In genomic region chr20:409697-410559, GRCh38 we compare ENCODE assay signal across 9 cellular contexts. TPM values are rescaled to one million over a fixed set of nuclear protein-coding genes. Genes with fewer than 3 reads are reported as not detected.
DNase-seq lines count a peak whose midpoint lies in the region; ATAC-seq and TF ChIP-seq lines count a peak whose summit lies in the region.
"Had no signal": no experiment of that assay in that cellular context is flagged by ENCODE, and none has a peak within 500 bp of the region (broad histone marks: within the 10 kb centered on the region; RNA-seq: fewer than 3 reads in every experiment).

No MANE protein-coding gene starts in this region.

- H3K4me1 Mint-ChIP-seq in activated T-cell treated with anti-CD3 and anti-CD28 coated beads, Interleukin-2, amount 50 U/mL, for 24 hours (ENCODE audit: low read depth): peaks cover 56% of the 10 kb centered on the region
- peaks cover 64% of the 10 kb centered on the region for H3K4me1 Mint-ChIP-seq in activated CD8-positive, alpha-beta T cell treated with anti-CD3 and anti-CD28 coated beads, Interleukin-2, amount 10 ng/mL, durations not matched to agents 7 days and 5 days (ENCODE audit: low read depth)

- H3K9me3 Mint-ChIP-seq in activated T-cell treated with anti-CD3 and anti-CD28 coated beads, Interleukin-2, amount 50 U/mL, for 24 hours: no peaks in the 10 kb centered on the region
- no peaks in the 10 kb centered on the region for H3K9me3 Mint-ChIP-seq in activated CD8-positive, alpha-beta T cell treated with anti-CD3 and anti-CD28 coated beads, Interleukin-2, amount 10 ng/mL, durations not matched to agents 7 days and 5 days (ENCODE audit: insufficient read depth)

- no peaks in the 10 kb centered on the region for H3K27me3 Mint-ChIP-seq in activated T-cell treated with anti-CD3 and anti-CD28 coated beads, Interleukin-2, amount 50 U/mL, for 24 hours
- H3K27me3 Mint-ChIP-seq in activated CD8-positive, alpha-beta T cell treated with anti-CD3 and anti-CD28 coated beads, Interleukin-2, amount 10 ng/mL, durations not matched to agents 7 days and 5 days (ENCODE audit: low read depth): no peaks in the 10 kb centered on the region

- H3K4me3 ChIP-seq in suprapubic skin (peak overlapping the region; percentile 98), ascending aorta (peak overlapping the region in 1 of 2 donors; percentile 90)

- no peak for TF ChIP-seq EP300 in suprapubic skin (IDR thresholded peaks at IDR 0.05)

- H3K36me3 Mint-ChIP-seq in activated T-cell treated with anti-CD3 and anti-CD28 coated beads, Interleukin-2, amount 50 U/mL, for 24 hours (ENCODE audit: low read depth): peaks cover 58% of the 10 kb centered on the region
- peaks cover 44% of the 10 kb centered on the region for H3K36me3 Mint-ChIP-seq in activated CD8-positive, alpha-beta T cell treated with anti-CD3 and anti-CD28 coated beads, Interleukin-2, amount 10 ng/mL, durations not matched to agents 7 days and 5 days (ENCODE audit: low read depth)

- POLR2A ChIA-PET in activated CD8-positive, alpha-beta T cell treated with anti-CD3 and anti-CD28 coated beads, Interleukin-2, amount 10 ng/mL, durations not matched to agents 7 days and 5 days (lab: Charles Lee): interaction anchor here (0.6 to 1.4 kb wide), 6 partner anchors 12 to 52 kb away, joined by 3 to 5 read pairs (median 3); partner anchors contain the start of gene TBC1D20

- intact Hi-C loops in left colon (cut with DNase I, micrococcal nuclease) (no loop called here), ascending aorta (cut with DNase I) (loop anchor here (2.0 to 5.0 kb wide), 3 partner anchors 63 to 422 kb away; partner anchors contain the start of genes CSNK2A1, FAM110A and NRSN2)

- H3K9me3 ChIP-seq in suprapubic skin (no peaks in the 10 kb centered on the region), ascending aorta (no peaks in the 10 kb centered on the region)

- 84% methylated on average over 12 of the region's 14 CpGs for WGBS in suprapubic skin

- peaks cover 3% of the 10 kb centered on the region for H3K36me3 ChIP-seq in suprapubic skin
- H3K36me3 ChIP-seq in ascending aorta: peaks cover 3 to 9% of the 10 kb centered on the region in 2 donors

- H3K27ac Mint-ChIP-seq in activated T-cell treated with anti-CD3 and anti-CD28 coated beads, Interleukin-2, amount 50 U/mL, for 24 hours: peak overlapping the region; percentile 96
- H3K27ac Mint-ChIP-seq in activated CD8-positive, alpha-beta T cell treated with anti-CD3 and anti-CD28 coated beads, Interleukin-2, amount 10 ng/mL, durations not matched to agents 7 days and 5 days: peak overlapping the region; percentile 95

- no peak for TF ChIP-seq POLR2A in suprapubic skin (IDR thresholded peaks at IDR 0.05)

- DNase-seq in activated T-cell treated with anti-CD3 and anti-CD28 coated beads, Interleukin-2, amount 50 U/mL, for 24 hours: no peak
- no peak for DNase-seq in activated T-cell treated with anti-CD3 and anti-CD28 coated beads, Interleukin-2, amount 50 U/mL, for 1 hour
- no peak for DNase-seq in activated CD8-positive, alpha-beta T cell treated with anti-CD3 and anti-CD28 coated beads, Interleukin-2, amount 10 ng/mL, durations not matched to agents 7 days and 5 days
- peak; percentile 60 for DNase-seq in left colon
- no peak for DNase-seq in suprapubic skin (ENCODE audit: low spot score in 2 of 2)
- no peak for DNase-seq in AML-193 (lab: John Stamatoyannopoulos, UW)
- DNase-seq in cortex of kidney (lab: John Stamatoyannopoulos, UW): no peak
- DNase-seq in ascending aorta (ENCODE audit: low spot score in 2 of 2): no peak
- DNase-seq: activated CD4-positive, alpha-beta T cell treated with anti-CD3 and anti-CD28 coated beads, Interleukin-2, amount 50 U/mL, for 1 hour had no signal

- peaks cover 27% of the 10 kb centered on the region for H3K4me1 ChIP-seq in suprapubic skin
- H3K4me1 ChIP-seq in ascending aorta: peaks cover 0 to 13% of the 10 kb centered on the region in 2 donors

- ATAC-seq in activated CD8-positive, alpha-beta T cell treated with anti-CD3 and anti-CD28 coated beads, Interleukin-2, amount 10 ng/mL, durations not matched to agents 7 days and 5 days: no peak
- peak; percentile 35 for ATAC-seq in left colon

- TF ChIP-seq CTCF in suprapubic skin (IDR thresholded peaks at IDR 0.05): no peak
- TF ChIP-seq CTCF in ascending aorta (IDR thresholded peaks at IDR 0.05): no peak

- CTCF ChIA-PET in activated CD8-positive, alpha-beta T cell treated with anti-CD3 and anti-CD28 coated beads, Interleukin-2, amount 10 ng/mL, durations not matched to agents 7 days and 5 days (lab: Charles Lee): interaction anchor here (0.6 to 1.9 kb wide), 5 partner anchors 29 to 56 kb away, joined by 3 to 9 read pairs (median 4); partner anchors contain the start of gene TRIB3

- H3K27me3 ChIP-seq in suprapubic skin (no peaks in the 10 kb centered on the region), ascending aorta (no peaks in the 10 kb centered on the region)

- peak overlapping the region; percentile 96 for H3K4me3 Mint-ChIP-seq in activated T-cell treated with anti-CD3 and anti-CD28 coated beads, Interleukin-2, amount 50 U/mL, for 24 hours
- H3K4me3 Mint-ChIP-seq in activated CD8-positive, alpha-beta T cell treated with anti-CD3 and anti-CD28 coated beads, Interleukin-2, amount 10 ng/mL, durations not matched to agents 7 days and 5 days: peak overlapping the region; percentile 98

- H3K27ac ChIP-seq in suprapubic skin: no peak overlapping the region
- H3K27ac ChIP-seq in ascending aorta: peak overlapping the region in 1 of 2 donors; percentile 34

RNA-seq across cellular contexts. Expression of gene RBCK1, which starts 1.8 kb away (rescaled TPM):
- total RNA-seq in activated CD8-positive, alpha-beta T cell treated with anti-CD3 and anti-CD28 coated beads, Interleukin-2, amount 10 ng/mL, durations not matched to agents 7 days and 5 days: 100 to 1,000 TPM; 135 to 149 TPM
- total RNA-seq in left colon: 100 to 1,000 TPM; 103 to 134 TPM
- 10 to 100 TPM; 63.6 to 85.3 (median 78.5) TPM for total RNA-seq in suprapubic skin
- total RNA-seq in ascending aorta: 123 TPM

RNA-seq across cellular contexts. Expression of gene TRIB3, which starts 29.4 kb away (rescaled TPM):
- 10 to 100 TPM; 32.6 to 32.8 TPM for total RNA-seq in activated CD8-positive, alpha-beta T cell treated with anti-CD3 and anti-CD28 coated beads, Interleukin-2, amount 10 ng/mL, durations not matched to agents 7 days and 5 days
- 10 to 100 TPM in 1 of 2 donors, 1 to 10 TPM in 1; 6.4 to 16.7 TPM for total RNA-seq in left colon
- 10 to 100 TPM; 14.3 to 30.7 (median 28.0) TPM for total RNA-seq in suprapubic skin
- not detected for total RNA-seq in ascending aorta

RNA-seq across cellular contexts. Expression of gene TBC1D20, which starts 52.4 kb away (rescaled TPM):
- 10 to 100 TPM; 30.1 to 30.7 TPM for total RNA-seq in activated CD8-positive, alpha-beta T cell treated with anti-CD3 and anti-CD28 coated beads, Interleukin-2, amount 10 ng/mL, durations not matched to agents 7 days and 5 days
- total RNA-seq in left colon (10 to 100 TPM; 29.0 to 32.3 TPM), suprapubic skin (10 to 100 TPM; 49.0 to 78.7 (median 60.6) TPM), ascending aorta (32.5 TPM)

Comparison
In these comparisons a context has a peak if more than half of its experiments do, and no peak if none do; other contexts are left out.
1. DNase-seq: peak in left colon (2 of 2); none in activated T-cell treated with anti-CD3 and anti-CD28 coated beads, Interleukin-2, amount 50 U/mL, for 24 hours (single experiment), activated T-cell treated with anti-CD3 and anti-CD28 coated beads, Interleukin-2, amount 50 U/mL, for 1 hour (single experiment), activated CD8-positive, alpha-beta T cell treated with anti-CD3 and anti-CD28 coated beads, Interleukin-2, amount 10 ng/mL, durations not matched to agents 7 days and 5 days (single experiment), suprapubic skin (0 of 2), AML-193 (0 of 2), cortex of kidney (single experiment) and ascending aorta (0 of 2).